Comparison of ENCODE assay signal across 16 cellular contexts in genomic region chr11:120024046-120024445, GRCh38.
"Had no signal": no experiment of that assay in that cellular context is flagged by ENCODE, and none has a peak within 500 bp of the region (broad histone marks: within the 10 kb centered on the region; RNA-seq: fewer than 3 reads in every experiment).

No MANE protein-coding gene starts in this region.

- H3K27ac Mint-ChIP-seq: activated CD8-positive, alpha-beta T cell treated with anti-CD3 and anti-CD28 coated beads, Interleukin-2, amount 10 ng/mL, durations not matched to agents 7 days and 5 days; activated naive CD8-positive, alpha-beta T cell treated with anti-CD3 and anti-CD28 coated beads, Interleukin-2, amount 50 U/mL, for 24 hours; activated T-helper 1 cell treated with anti-CD3 and anti-CD28 coated beads, Interleukin-12 subunit alpha, Interleukin-12 subunit beta, Interleukin-2, Interleukin-4 antibody, amounts not matched to agents 30 ng/mL and 10 ng/mL and 1 ng/mL, durations not matched to agents 14 hours and 24 hours and 36 hours; naive thymus-derived CD4-positive, alpha-beta T cell had no signal

- H3K36me3 Mint-ChIP-seq: naive thymus-derived CD4-positive, alpha-beta T cell had no signal

- H3K4me1 Mint-ChIP-seq: activated naive CD8-positive, alpha-beta T cell treated with anti-CD3 and anti-CD28 coated beads, Interleukin-2, amount 50 U/mL, for 24 hours; naive thymus-derived CD4-positive, alpha-beta T cell had no signal

- H3K9me3 ChIP-seq: colonic mucosa, gastrocnemius medialis, uterus had no signal

- H3K27me3 ChIP-seq: cardiac muscle cell, colonic mucosa, uterus had no signal

- H3K4me3 ChIP-seq: cardiac muscle cell, colonic mucosa, gastrocnemius medialis, lung, uterus had no signal

- H3K36me3 ChIP-seq: cardiac muscle cell, colonic mucosa, gastrocnemius medialis, uterus had no signal

- H3K4me3 Mint-ChIP-seq: activated CD8-positive, alpha-beta T cell treated with anti-CD3 and anti-CD28 coated beads, Interleukin-2, amount 10 ng/mL, durations not matched to agents 7 days and 5 days; activated naive CD8-positive, alpha-beta T cell treated with anti-CD3 and anti-CD28 coated beads, Interleukin-2, amount 50 U/mL, for 24 hours; activated T-helper 1 cell treated with anti-CD3 and anti-CD28 coated beads, Interleukin-12 subunit alpha, Interleukin-12 subunit beta, Interleukin-2, Interleukin-4 antibody, amounts not matched to agents 30 ng/mL and 10 ng/mL and 1 ng/mL, durations not matched to agents 14 hours and 24 hours and 36 hours had no signal

- DNase-seq: activated CD4-positive, alpha-beta T cell treated with anti-CD3 and anti-CD28 coated beads for 48 hours; activated CD8-positive, alpha-beta T cell treated with anti-CD3 and anti-CD28 coated beads, Interleukin-2, amount 10 ng/mL, durations not matched to agents 7 days and 5 days; activated naive CD4-positive, alpha-beta T cell treated with Interleukin-2 at 50 U/mL for 16 hours; activated naive CD8-positive, alpha-beta T cell treated with anti-CD3 and anti-CD28 coated beads, Interleukin-2, amount 50 U/mL, for 24 hours; colonic mucosa; effector CD4-positive, alpha-beta T cell; gastrocnemius medialis; left colon; naive thymus-derived CD4-positive, alpha-beta T cell; nucleus accumbens; stimulated activated CD4-positive, alpha-beta T cell treated with anti-CD3 and anti-CD28 coated beads, Interleukin-4, amount 100 ng/mL, for 4 hours; T-helper 1 cell; uterus had no signal

- H3K27ac ChIP-seq: cardiac muscle cell, colonic mucosa, gastrocnemius medialis, uterus had no signal

- H3K4me1 ChIP-seq: colonic mucosa, gastrocnemius medialis, uterus had no signal

- ATAC-seq: activated CD8-positive, alpha-beta T cell treated with anti-CD3 and anti-CD28 coated beads, Interleukin-2, amount 10 ng/mL, durations not matched to agents 7 days and 5 days; activated naive CD8-positive, alpha-beta T cell treated with anti-CD3 and anti-CD28 coated beads, Interleukin-2, amount 50 U/mL, for 24 hours; gastrocnemius medialis; left colon; naive thymus-derived CD4-positive, alpha-beta T cell had no signal

- H3K9me3 Mint-ChIP-seq: activated naive CD8-positive, alpha-beta T cell treated with anti-CD3 and anti-CD28 coated beads, Interleukin-2, amount 50 U/mL, for 24 hours; activated T-helper 1 cell treated with anti-CD3 and anti-CD28 coated beads, Interleukin-12 subunit alpha, Interleukin-12 subunit beta, Interleukin-2, Interleukin-4 antibody, amounts not matched to agents 30 ng/mL and 10 ng/mL and 1 ng/mL, durations not matched to agents 14 hours and 24 hours and 36 hours had no signal
